10 cellular contexts compared by ENCODE assay signal in genomic region chr6:134636221-134636830, GRCh38.
DNase-seq lines count a peak whose midpoint lies in the region; ATAC-seq lines count a peak whose summit lies in the region.
"Had no signal": no experiment of that assay in that cellular context is flagged by ENCODE, and none has a peak within 500 bp of the region (broad histone marks: within the 10 kb centered on the region; RNA-seq: fewer than 3 reads in every experiment).

No MANE protein-coding gene starts in this region.

- ATAC-seq in HG02973 (IDR thresholded peaks at IDR 0.05; ENCODE audit: unreplicated experiment) (peak; percentile 47), GM18873 (IDR thresholded peaks at IDR 0.05; ENCODE audit: low FRiP score, unreplicated experiment) (no peak)

- DNase-seq in NCI-H345 (lab: John Stamatoyannopoulos, UW) (peak; percentile 22), NCI-H345 treated with DMSO at 0.1 percent for 48 hours (lab: John Stamatoyannopoulos, UW; ENCODE audit: unreplicated experiment) (no peak), iPS-NIHi11 (ENCODE audit: low spot score) (no peak), AG20443 (ENCODE audit: low spot score) (no peak)
- peak; percentile 54 for DNase-seq in activated CD4-positive, alpha-beta T cell treated with anti-CD3 and anti-CD28 coated beads for 48 hours
- peak; percentile 45 for DNase-seq in stimulated activated CD4-positive, alpha-beta T cell treated with anti-CD3 and anti-CD28 coated beads, Interleukin-2, amount 100 ng/mL, for 4 hours (ENCODE audit: low read depth)
- DNase-seq: NCI-H1092, ovary had no signal

Comparison
In these comparisons a context has a peak if more than half of its experiments do, and no peak if none do; other contexts are left out.
1. DNase-seq: peak in NCI-H345 (single experiment), activated CD4-positive, alpha-beta T cell treated with anti-CD3 and anti-CD28 coated beads for 48 hours (single experiment) and stimulated activated CD4-positive, alpha-beta T cell treated with anti-CD3 and anti-CD28 coated beads, Interleukin-2, amount 100 ng/mL, for 4 hours (single experiment); none in NCI-H345 treated with DMSO at 0.1 percent for 48 hours (single experiment), iPS-NIHi11 (single experiment) and AG20443 (single experiment).